Comparison of ENCODE assay signal across 17 cellular contexts in genomic region chr16:49757744-49758069, GRCh38.
"Had no signal": no experiment of that assay in that cellular context is flagged by ENCODE, and none has a peak within 500 bp of the region (broad histone marks: within the 10 kb centered on the region; RNA-seq: fewer than 3 reads in every experiment).

No MANE protein-coding gene starts in this region.

- H3K4me1 ChIP-seq: breast epithelium had no signal

- H3K36me3 Mint-ChIP-seq: activated naive CD4-positive, alpha-beta T cell treated with anti-CD3 and anti-CD28 coated beads, Interleukin-2, amount 50 U/mL, for 72 hours; naive thymus-derived CD8-positive, alpha-beta T cell had no signal

- H3K9me3 ChIP-seq: breast epithelium, esophagus squamous epithelium, mucosa of descending colon had no signal

- H3K27ac Mint-ChIP-seq: activated naive CD4-positive, alpha-beta T cell treated with anti-CD3 and anti-CD28 coated beads, Interleukin-2, amount 50 U/mL, for 72 hours had no signal

- ATAC-seq: activated naive CD4-positive, alpha-beta T cell treated with anti-CD3 and anti-CD28 coated beads, Interleukin-2, amount 50 U/mL, for 72 hours; left colon; mucosa of descending colon; naive thymus-derived CD8-positive, alpha-beta T cell; stimulated activated naive CD8-positive, alpha-beta T cell treated with anti-CD3 and anti-CD28 coated beads, Interleukin-15, Interleukin-2, amounts not matched to agents 100 U/mL and 50 U/mL, for 24 hours had no signal

- H3K4me3 Mint-ChIP-seq: naive thymus-derived CD8-positive, alpha-beta T cell had no signal

- DNase-seq: activated CD4-positive, alpha-beta T cell treated with anti-CD3 and anti-CD28 coated beads, Interleukin-2, amount 50 U/mL, for 4 hours; activated CD4-positive, CD25-positive, alpha-beta regulatory T cell treated with anti-CD3 and anti-CD28 coated beads, Interleukin-2, amount 50 U/mL, for 72 hours; activated effector memory CD4-positive, alpha-beta T cell treated with Interleukin-2 at 50 U/mL for 16 hours; activated T-cell treated with anti-CD3 and anti-CD28 coated beads, Interleukin-2, amount 50 U/mL, for 1 hour; amygdala; dorsolateral prefrontal cortex; esophagus squamous epithelium; foreskin fibroblast; glutamatergic neuron; left colon; mucosa of descending colon; naive thymus-derived CD8-positive, alpha-beta T cell; occipital lobe; stimulated activated CD4-positive, alpha-beta T cell treated with anti-CD3 and anti-CD28 coated beads, Interleukin-2, amount 100 ng/mL, for 48 hours; stimulated activated naive CD8-positive, alpha-beta T cell treated with anti-CD3 and anti-CD28 coated beads, Interleukin-15, Interleukin-2, amounts not matched to agents 100 U/mL and 50 U/mL, for 24 hours had no signal

- H3K27me3 ChIP-seq: breast epithelium had no signal

- H3K9me3 Mint-ChIP-seq: activated naive CD4-positive, alpha-beta T cell treated with anti-CD3 and anti-CD28 coated beads, Interleukin-2, amount 50 U/mL, for 72 hours; naive thymus-derived CD8-positive, alpha-beta T cell had no signal

- H3K27ac ChIP-seq: breast epithelium, dorsolateral prefrontal cortex, esophagus squamous epithelium had no signal

- H3K36me3 ChIP-seq: breast epithelium, esophagus squamous epithelium had no signal

- H3K4me3 ChIP-seq: breast epithelium, dorsolateral prefrontal cortex, esophagus squamous epithelium, mucosa of descending colon had no signal
